In the genomic region with DNA sequence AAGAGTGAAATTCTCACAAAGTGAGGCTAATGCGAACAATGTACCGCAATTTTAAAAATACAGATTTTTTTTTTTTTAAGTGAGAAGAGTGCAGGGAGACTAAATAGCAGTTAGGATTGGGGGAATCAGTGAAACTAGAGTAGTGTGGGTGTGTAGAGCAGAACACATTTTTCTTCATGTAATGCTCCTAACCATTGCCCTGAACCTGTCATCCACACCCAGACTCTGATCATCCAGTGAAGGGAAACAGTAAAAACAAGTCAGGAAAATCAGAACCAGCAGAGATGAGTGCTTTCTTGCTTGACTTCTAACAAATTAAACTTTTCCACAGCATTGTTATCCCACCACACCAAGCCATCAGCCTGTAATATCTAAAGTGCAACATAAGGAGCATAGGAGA, we compare ENCODE assay signal across 30 cellular contexts. TPM values are rescaled to one million over a fixed set of nuclear protein-coding genes. Genes with fewer than 3 reads are reported as not detected.
"Had no signal": no experiment of that assay in that cellular context is flagged by ENCODE, and none has a peak within 500 bp of the region (broad histone marks: within the 10 kb centered on the region; RNA-seq: fewer than 3 reads in every experiment).

No MANE protein-coding gene starts in this region.

- H3K36me3 Mint-ChIP-seq: naive thymus-derived CD4-positive, alpha-beta T cell; natural killer cell; neural progenitor cell; stimulated activated effector memory CD8-positive, alpha-beta T cell treated with anti-CD3 and anti-CD28 coated beads, Interleukin-12 subunit alpha, Interleukin-12 subunit beta, amount 100 ng/mL, for 72 hours had no signal

- DNase-seq: naive thymus-derived CD4-positive, alpha-beta T cell; natural killer cell; occipital lobe; ovary; posterior cingulate gyrus; right cardiac atrium; right lobe of liver; sigmoid colon; small intestine; stimulated activated CD4-positive, alpha-beta T cell treated with anti-CD3 and anti-CD28 coated beads, Interleukin-15, amount 100 ng/mL, for 24 hours; stimulated activated CD4-positive, alpha-beta T cell treated with anti-CD3 and anti-CD28 coated beads, Interleukin-2, amount 100 ng/mL, for 24 hours; stimulated activated CD4-positive, alpha-beta T cell treated with anti-CD3 and anti-CD28 coated beads, Interleukin-2, amount 100 ng/mL, for 48 hours; stimulated activated CD4-positive, alpha-beta T cell treated with anti-CD3 and anti-CD28 coated beads, Interleukin-4, amount 100 ng/mL, for 24 hours; stimulated activated naive B cell treated with anti-CD40 and anti-IgM and Interleukin-4, amounts not matched to agents 10 μg/mL and 1 μg/mL and 100 μg/mL, for 72 hours; stimulated activated naive CD4-positive, alpha-beta T cell treated with Interleukin-2 at 50 U/mL for 16 hours; stomach; thyroid gland; trophoblast cell; upper lobe of left lung had no signal

- H3K9me3 ChIP-seq: ovary, prostate gland, right lobe of liver, sigmoid colon, stomach, thoracic aorta, thyroid gland, tibial nerve, upper lobe of left lung, vagina had no signal

- H3K4me1 Mint-ChIP-seq: natural killer cell; nephron; neural progenitor cell; stimulated activated effector memory CD8-positive, alpha-beta T cell treated with anti-CD3 and anti-CD28 coated beads, Interleukin-12 subunit alpha, Interleukin-12 subunit beta, amount 100 ng/mL, for 72 hours had no signal

- H3K27me3 ChIP-seq: neural progenitor cell, ovary, right lobe of liver, thyroid gland, tibial nerve, upper lobe of left lung, vagina had no signal

- H3K9me3 Mint-ChIP-seq: natural killer cell; nephron; neural progenitor cell; stimulated activated effector memory CD8-positive, alpha-beta T cell treated with anti-CD3 and anti-CD28 coated beads, Interleukin-12 subunit alpha, Interleukin-12 subunit beta, amount 100 ng/mL, for 72 hours; stimulated activated naive B cell treated with anti-CD40 and anti-IgM and Interleukin-4, amounts not matched to agents 10 μg/mL and 1 μg/mL and 100 μg/mL, for 72 hours; stimulated activated naive CD8-positive, alpha-beta T cell treated with anti-CD3 and anti-CD28 coated beads, Interleukin-15, Interleukin-2, amounts not matched to agents 100 ng/mL and 50 ng/mL, for 24 hours had no signal

- H3K4me3 ChIP-seq: neural progenitor cell, ovary, prostate gland, right lobe of liver, sigmoid colon, stomach, thoracic aorta, thyroid gland, tibial nerve, upper lobe of left lung, vagina had no signal

- H3K27ac ChIP-seq: neural progenitor cell, ovary, parathyroid adenoma, prostate gland, right lobe of liver, sigmoid colon, stomach, thoracic aorta, thyroid gland, tibial nerve, upper lobe of left lung, vagina had no signal

- H3K4me3 Mint-ChIP-seq: naive thymus-derived CD4-positive, alpha-beta T cell; natural killer cell; nephron; neural progenitor cell; stimulated activated effector memory CD8-positive, alpha-beta T cell treated with anti-CD3 and anti-CD28 coated beads, Interleukin-12 subunit alpha, Interleukin-12 subunit beta, amount 100 ng/mL, for 72 hours; stimulated activated naive B cell treated with anti-CD40 and anti-IgM and Interleukin-4, amounts not matched to agents 10 μg/mL and 1 μg/mL and 100 μg/mL, for 72 hours; stimulated activated naive CD8-positive, alpha-beta T cell treated with anti-CD3 and anti-CD28 coated beads, Interleukin-15, Interleukin-2, amounts not matched to agents 100 ng/mL and 50 ng/mL, for 24 hours had no signal

- H3K36me3 ChIP-seq: neural progenitor cell, ovary, prostate gland, right lobe of liver, sigmoid colon, stomach, thoracic aorta, thyroid gland, tibial nerve, upper lobe of left lung, vagina had no signal

- H3K4me1 ChIP-seq: neural progenitor cell, parathyroid adenoma, prostate gland, right lobe of liver, sigmoid colon, stomach, thyroid gland, tibial nerve, upper lobe of left lung, vagina had no signal

- H3K27ac Mint-ChIP-seq: naive thymus-derived CD4-positive, alpha-beta T cell; natural killer cell; nephron; neural progenitor cell; stimulated activated effector memory CD8-positive, alpha-beta T cell treated with anti-CD3 and anti-CD28 coated beads, Interleukin-12 subunit alpha, Interleukin-12 subunit beta, amount 100 ng/mL, for 72 hours; stimulated activated naive B cell treated with anti-CD40 and anti-IgM and Interleukin-4, amounts not matched to agents 10 μg/mL and 1 μg/mL and 100 μg/mL, for 72 hours; stimulated activated naive CD8-positive, alpha-beta T cell treated with anti-CD3 and anti-CD28 coated beads, Interleukin-15, Interleukin-2, amounts not matched to agents 100 ng/mL and 50 ng/mL, for 24 hours had no signal

RNA-seq across cellular contexts. Expression of gene CADM3, which starts 9.1 kb away (rescaled TPM):
- total RNA-seq: naive thymus-derived CD4-positive, alpha-beta T cell; natural killer cell had no signal
- polyA plus RNA-seq: naive thymus-derived CD4-positive, alpha-beta T cell had no signal

RNA-seq across cellular contexts. Expression of gene ACKR1, which starts 24.2 kb away (rescaled TPM):
- total RNA-seq: naive thymus-derived CD4-positive, alpha-beta T cell; natural killer cell; osteoblast; renal cortical epithelial cell had no signal
- polyA plus RNA-seq: naive thymus-derived CD4-positive, alpha-beta T cell had no signal
